ENCODE assay signal across 1 cellular context in the genomic region with DNA sequence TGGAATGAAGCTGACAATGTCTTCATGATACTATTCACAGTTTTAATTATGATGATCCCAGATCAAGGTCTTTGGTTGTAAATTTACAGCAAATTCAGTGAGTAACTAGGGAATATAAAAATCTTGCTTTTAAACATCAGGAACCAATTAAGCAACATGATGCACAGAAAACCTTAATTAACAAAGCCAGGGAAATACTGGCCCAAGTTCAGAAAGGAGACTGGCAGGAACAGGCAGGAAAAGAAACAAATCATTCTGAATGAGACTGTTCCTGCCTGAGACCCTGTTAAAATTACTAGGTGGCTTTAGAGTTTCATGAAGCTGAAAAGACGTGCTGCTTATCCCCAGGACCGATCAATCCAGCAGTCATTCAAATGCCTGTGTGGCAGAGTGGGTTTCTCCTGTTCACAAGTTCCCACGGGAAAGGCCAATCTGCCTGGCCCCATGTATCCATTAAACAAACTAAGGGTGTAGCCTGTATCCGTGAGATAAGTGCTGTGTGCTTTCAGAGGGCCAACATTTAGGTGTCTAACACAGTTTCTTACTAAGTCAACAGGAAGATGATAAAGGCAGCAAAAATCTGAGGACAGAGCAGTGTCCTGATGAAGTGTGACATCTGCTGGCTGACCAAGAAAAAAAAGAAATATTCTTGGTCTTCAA.
TF ChIP-seq lines count a peak whose summit lies in the region.

No MANE protein-coding gene starts in this region.

TF ChIP-seq in HepG2, 621 proteins besides CTCF, POLR2A, EP300 and RAD21 (continued from another document):
- TF ChIP-seq, protein P1, sequence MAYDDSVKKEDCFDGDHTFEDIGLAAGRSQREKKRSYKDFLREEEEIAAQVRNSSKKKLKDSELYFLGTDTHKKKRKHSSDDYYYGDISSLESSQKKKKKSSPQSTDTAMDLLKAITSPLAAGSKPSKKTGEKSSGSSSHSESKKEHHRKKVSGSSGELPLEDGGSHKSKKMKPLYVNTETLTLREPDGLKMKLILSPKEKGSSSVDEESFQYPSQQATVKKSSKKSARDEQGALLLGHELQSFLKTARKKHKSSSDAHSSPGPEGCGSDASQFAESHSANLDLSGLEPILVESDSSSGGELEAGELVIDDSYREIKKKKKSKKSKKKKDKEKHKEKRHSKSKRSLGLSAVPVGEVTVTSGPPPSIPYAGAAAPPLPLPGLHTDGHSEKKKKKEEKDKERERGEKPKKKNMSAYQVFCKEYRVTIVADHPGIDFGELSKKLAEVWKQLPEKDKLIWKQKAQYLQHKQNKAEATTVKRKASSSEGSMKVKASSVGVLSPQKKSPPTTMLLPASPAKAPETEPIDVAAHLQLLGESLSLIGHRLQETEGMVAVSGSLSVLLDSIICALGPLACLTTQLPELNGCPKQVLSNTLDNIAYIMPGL (CRISPR knock-in tag; IDR thresholded peaks at IDR 0.05; ENCODE audit: borderline replicate concordance in 1 of 2, low read depth in 1 of 2): 0 out of 4 replicates have a peak, but pooled peaks of 1 of the 2 experiments have one; percentile 35
- TF ChIP-seq STAG1 (CRISPR knock-in tag; IDR thresholded peaks at IDR 0.05): peak; percentile 66
- TF ChIP-seq, protein P2, sequence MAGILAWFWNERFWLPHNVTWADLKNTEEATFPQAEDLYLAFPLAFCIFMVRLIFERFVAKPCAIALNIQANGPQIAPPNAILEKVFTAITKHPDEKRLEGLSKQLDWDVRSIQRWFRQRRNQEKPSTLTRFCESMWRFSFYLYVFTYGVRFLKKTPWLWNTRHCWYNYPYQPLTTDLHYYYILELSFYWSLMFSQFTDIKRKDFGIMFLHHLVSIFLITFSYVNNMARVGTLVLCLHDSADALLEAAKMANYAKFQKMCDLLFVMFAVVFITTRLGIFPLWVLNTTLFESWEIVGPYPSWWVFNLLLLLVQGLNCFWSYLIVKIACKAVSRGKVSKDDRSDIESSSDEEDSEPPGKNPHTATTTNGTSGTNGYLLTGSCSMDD (CRISPR knock-in tag; IDR thresholded peaks at IDR 0.05): no peak
- peak; percentile 70 for TF ChIP-seq FOXA3 (CRISPR knock-in tag; IDR thresholded peaks at IDR 0.05)
- TF ChIP-seq, protein P3, sequence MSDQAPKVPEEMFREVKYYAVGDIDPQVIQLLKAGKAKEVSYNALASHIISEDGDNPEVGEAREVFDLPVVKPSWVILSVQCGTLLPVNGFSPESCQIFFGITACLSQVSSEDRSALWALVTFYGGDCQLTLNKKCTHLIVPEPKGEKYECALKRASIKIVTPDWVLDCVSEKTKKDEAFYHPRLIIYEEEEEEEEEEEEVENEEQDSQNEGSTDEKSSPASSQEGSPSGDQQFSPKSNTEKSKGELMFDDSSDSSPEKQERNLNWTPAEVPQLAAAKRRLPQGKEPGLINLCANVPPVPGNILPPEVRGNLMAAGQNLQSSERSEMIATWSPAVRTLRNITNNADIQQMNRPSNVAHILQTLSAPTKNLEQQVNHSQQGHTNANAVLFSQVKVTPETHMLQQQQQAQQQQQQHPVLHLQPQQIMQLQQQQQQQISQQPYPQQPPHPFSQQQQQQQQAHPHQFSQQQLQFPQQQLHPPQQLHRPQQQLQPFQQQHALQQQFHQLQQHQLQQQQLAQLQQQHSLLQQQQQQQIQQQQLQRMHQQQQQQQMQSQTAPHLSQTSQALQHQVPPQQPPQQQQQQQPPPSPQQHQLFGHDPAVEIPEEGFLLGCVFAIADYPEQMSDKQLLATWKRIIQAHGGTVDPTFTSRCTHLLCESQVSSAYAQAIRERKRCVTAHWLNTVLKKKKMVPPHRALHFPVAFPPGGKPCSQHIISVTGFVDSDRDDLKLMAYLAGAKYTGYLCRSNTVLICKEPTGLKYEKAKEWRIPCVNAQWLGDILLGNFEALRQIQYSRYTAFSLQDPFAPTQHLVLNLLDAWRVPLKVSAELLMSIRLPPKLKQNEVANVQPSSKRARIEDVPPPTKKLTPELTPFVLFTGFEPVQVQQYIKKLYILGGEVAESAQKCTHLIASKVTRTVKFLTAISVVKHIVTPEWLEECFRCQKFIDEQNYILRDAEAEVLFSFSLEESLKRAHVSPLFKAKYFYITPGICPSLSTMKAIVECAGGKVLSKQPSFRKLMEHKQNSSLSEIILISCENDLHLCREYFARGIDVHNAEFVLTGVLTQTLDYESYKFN (CRISPR knock-in tag; conservative IDR thresholded peaks at IDR 0.05): no peak
- TF ChIP-seq ZFP41 (CRISPR knock-in tag; IDR thresholded peaks at IDR 0.05; ENCODE audit: borderline replicate concordance): no peak
- TF ChIP-seq ZNF317 (CRISPR knock-in tag; IDR thresholded peaks at IDR 0.05): no peak
- TF ChIP-seq, protein P4, sequence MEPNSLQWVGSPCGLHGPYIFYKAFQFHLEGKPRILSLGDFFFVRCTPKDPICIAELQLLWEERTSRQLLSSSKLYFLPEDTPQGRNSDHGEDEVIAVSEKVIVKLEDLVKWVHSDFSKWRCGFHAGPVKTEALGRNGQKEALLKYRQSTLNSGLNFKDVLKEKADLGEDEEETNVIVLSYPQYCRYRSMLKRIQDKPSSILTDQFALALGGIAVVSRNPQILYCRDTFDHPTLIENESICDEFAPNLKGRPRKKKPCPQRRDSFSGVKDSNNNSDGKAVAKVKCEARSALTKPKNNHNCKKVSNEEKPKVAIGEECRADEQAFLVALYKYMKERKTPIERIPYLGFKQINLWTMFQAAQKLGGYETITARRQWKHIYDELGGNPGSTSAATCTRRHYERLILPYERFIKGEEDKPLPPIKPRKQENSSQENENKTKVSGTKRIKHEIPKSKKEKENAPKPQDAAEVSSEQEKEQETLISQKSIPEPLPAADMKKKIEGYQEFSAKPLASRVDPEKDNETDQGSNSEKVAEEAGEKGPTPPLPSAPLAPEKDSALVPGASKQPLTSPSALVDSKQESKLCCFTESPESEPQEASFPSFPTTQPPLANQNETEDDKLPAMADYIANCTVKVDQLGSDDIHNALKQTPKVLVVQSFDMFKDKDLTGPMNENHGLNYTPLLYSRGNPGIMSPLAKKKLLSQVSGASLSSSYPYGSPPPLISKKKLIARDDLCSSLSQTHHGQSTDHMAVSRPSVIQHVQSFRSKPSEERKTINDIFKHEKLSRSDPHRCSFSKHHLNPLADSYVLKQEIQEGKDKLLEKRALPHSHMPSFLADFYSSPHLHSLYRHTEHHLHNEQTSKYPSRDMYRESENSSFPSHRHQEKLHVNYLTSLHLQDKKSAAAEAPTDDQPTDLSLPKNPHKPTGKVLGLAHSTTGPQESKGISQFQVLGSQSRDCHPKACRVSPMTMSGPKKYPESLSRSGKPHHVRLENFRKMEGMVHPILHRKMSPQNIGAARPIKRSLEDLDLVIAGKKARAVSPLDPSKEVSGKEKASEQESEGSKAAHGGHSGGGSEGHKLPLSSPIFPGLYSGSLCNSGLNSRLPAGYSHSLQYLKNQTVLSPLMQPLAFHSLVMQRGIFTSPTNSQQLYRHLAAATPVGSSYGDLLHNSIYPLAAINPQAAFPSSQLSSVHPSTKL (CRISPR knock-in tag; IDR thresholded peaks at IDR 0.05): peak; percentile 18; the same call in 1 of the 2 replicates
- TF ChIP-seq GABPA (IDR thresholded peaks at IDR 0.05; ENCODE audit: low read depth, low read length): no peak
- TF ChIP-seq GABPA (CRISPR knock-in tag; IDR thresholded peaks at IDR 0.05; ENCODE audit: low read depth): 0 out of 2 replicates have a peak, but pooled peaks have one; percentile 16
- TF ChIP-seq FOSL2 (CRISPR knock-in tag; IDR thresholded peaks at IDR 0.05): peak; percentile 64
- TF ChIP-seq HOMEZ (CRISPR knock-in tag; IDR thresholded peaks at IDR 0.05; ENCODE audit: low read depth): peak; percentile 61; the same call in 1 of the 2 replicates
- TF ChIP-seq KAT8 (CRISPR knock-in tag; IDR thresholded peaks at IDR 0.05): 0 out of 2 replicates have a peak, but pooled peaks have one; percentile 17
- no peak for TF ChIP-seq FOXA1 (IDR thresholded peaks at IDR 0.05)
- TF ChIP-seq FOXA1 (CRISPR knock-in tag; IDR thresholded peaks at IDR 0.05): peak; percentile 78
- TF ChIP-seq SMC3 (IDR thresholded peaks at IDR 0.05; ENCODE audit: low read length): peak; percentile 45
- TF ChIP-seq ZMYM4 (CRISPR knock-in tag; IDR thresholded peaks at IDR 0.05): 0 out of 2 replicates have a peak, but pooled peaks have one; percentile 22
- peak; percentile 37 for TF ChIP-seq TEAD3 (CRISPR knock-in tag; optimal IDR thresholded peaks at IDR 0.05; ENCODE audit: borderline replicate concordance)
TF ChIP-seq in HepG2: peak in this region for 13.
